1 cellular context compared by ENCODE assay signal in the genomic region with DNA sequence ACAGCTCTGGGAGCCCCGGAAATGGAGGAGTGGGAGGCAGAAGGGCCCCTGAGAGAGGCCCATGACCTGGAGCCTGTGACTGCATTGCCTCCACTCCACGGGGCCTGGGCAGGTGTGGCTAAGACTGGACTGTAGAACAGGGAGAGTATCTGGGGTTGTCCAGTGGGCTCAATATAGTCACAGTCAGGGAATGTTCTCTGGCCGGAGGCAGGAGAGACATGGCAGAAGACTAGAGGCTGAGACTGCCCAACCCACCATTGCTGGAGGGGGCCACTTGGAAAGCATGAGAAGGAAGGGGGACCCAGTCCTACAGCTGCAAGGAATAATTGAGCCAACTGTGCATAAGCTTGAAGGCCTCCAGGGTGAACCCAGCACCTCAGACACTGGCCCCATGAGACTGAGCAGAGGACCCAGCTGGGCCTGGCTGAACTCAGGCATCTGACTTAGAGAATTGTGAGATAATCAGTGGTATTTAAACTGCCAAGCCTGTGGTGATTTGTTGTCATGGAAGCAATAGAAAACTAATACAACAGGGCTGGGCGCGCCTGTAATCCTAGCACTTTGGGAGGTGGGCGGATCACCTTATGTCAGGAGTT.
TF ChIP-seq lines count a peak whose summit lies in the region.

No MANE protein-coding gene starts in this region.

TF ChIP-seq in K562, 482 proteins besides CTCF, POLR2A, EP300 and RAD21:
- TF ChIP-seq, protein P1, sequence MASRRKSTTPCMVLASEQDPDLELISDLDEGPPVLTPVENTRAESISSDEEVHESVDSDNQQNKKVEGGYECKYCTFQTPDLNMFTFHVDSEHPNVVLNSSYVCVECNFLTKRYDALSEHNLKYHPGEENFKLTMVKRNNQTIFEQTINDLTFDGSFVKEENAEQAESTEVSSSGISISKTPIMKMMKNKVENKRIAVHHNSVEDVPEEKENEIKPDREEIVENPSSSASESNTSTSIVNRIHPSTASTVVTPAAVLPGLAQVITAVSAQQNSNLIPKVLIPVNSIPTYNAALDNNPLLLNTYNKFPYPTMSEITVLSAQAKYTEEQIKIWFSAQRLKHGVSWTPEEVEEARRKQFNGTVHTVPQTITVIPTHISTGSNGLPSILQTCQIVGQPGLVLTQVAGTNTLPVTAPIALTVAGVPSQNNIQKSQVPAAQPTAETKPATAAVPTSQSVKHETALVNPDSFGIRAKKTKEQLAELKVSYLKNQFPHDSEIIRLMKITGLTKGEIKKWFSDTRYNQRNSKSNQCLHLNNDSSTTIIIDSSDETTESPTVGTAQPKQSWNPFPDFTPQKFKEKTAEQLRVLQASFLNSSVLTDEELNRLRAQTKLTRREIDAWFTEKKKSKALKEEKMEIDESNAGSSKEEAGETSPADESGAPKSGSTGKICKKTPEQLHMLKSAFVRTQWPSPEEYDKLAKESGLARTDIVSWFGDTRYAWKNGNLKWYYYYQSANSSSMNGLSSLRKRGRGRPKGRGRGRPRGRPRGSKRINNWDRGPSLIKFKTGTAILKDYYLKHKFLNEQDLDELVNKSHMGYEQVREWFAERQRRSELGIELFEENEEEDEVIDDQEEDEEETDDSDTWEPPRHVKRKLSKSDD (conservative IDR thresholded peaks at IDR 0.05; ENCODE audit: low read length): no peak
- TF ChIP-seq FOXJ2 (tag; IDR thresholded peaks at IDR 0.05) (no peak), TBP (optimal IDR thresholded peaks at IDR 0.05; ENCODE audit: low read depth, low read length) (no peak), SAP30 (IDR thresholded peaks at IDR 0.05; ENCODE audit: borderline replicate concordance, insufficient read depth, low read depth, low read length, poor library complexity, severe bottlenecking) (no peak), ZNF766 (CRISPR knock-in tag; conservative IDR thresholded peaks at IDR 0.05) (no peak), BRD9 (IDR thresholded peaks at IDR 0.05; ENCODE audit: low read depth, partially characterized antibody) (no peak), FOXK1 (CRISPR knock-in tag; IDR thresholded peaks at IDR 0.05; ENCODE audit: borderline replicate concordance) (no peak), ADNP (tag; IDR thresholded peaks at IDR 0.05) (no peak)
- TF ChIP-seq, protein P2, sequence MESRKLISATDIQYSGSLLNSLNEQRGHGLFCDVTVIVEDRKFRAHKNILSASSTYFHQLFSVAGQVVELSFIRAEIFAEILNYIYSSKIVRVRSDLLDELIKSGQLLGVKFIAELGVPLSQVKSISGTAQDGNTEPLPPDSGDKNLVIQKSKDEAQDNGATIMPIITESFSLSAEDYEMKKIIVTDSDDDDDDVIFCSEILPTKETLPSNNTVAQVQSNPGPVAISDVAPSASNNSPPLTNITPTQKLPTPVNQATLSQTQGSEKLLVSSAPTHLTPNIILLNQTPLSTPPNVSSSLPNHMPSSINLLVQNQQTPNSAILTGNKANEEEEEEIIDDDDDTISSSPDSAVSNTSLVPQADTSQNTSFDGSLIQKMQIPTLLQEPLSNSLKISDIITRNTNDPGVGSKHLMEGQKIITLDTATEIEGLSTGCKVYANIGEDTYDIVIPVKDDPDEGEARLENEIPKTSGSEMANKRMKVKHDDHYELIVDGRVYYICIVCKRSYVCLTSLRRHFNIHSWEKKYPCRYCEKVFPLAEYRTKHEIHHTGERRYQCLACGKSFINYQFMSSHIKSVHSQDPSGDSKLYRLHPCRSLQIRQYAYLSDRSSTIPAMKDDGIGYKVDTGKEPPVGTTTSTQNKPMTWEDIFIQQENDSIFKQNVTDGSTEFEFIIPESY (CRISPR knock-in tag; IDR thresholded peaks at IDR 0.05): no peak
- TF ChIP-seq, protein P3, sequence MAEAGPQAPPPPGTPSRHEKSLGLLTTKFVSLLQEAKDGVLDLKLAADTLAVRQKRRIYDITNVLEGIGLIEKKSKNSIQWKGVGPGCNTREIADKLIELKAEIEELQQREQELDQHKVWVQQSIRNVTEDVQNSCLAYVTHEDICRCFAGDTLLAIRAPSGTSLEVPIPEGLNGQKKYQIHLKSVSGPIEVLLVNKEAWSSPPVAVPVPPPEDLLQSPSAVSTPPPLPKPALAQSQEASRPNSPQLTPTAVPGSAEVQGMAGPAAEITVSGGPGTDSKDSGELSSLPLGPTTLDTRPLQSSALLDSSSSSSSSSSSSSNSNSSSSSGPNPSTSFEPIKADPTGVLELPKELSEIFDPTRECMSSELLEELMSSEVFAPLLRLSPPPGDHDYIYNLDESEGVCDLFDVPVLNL (CRISPR knock-in tag; IDR thresholded peaks at IDR 0.05; ENCODE audit: low read depth): no peak
- TF ChIP-seq, protein P4, sequence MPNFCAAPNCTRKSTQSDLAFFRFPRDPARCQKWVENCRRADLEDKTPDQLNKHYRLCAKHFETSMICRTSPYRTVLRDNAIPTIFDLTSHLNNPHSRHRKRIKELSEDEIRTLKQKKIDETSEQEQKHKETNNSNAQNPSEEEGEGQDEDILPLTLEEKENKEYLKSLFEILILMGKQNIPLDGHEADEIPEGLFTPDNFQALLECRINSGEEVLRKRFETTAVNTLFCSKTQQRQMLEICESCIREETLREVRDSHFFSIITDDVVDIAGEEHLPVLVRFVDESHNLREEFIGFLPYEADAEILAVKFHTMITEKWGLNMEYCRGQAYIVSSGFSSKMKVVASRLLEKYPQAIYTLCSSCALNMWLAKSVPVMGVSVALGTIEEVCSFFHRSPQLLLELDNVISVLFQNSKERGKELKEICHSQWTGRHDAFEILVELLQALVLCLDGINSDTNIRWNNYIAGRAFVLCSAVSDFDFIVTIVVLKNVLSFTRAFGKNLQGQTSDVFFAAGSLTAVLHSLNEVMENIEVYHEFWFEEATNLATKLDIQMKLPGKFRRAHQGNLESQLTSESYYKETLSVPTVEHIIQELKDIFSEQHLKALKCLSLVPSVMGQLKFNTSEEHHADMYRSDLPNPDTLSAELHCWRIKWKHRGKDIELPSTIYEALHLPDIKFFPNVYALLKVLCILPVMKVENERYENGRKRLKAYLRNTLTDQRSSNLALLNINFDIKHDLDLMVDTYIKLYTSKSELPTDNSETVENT (CRISPR knock-in tag; IDR thresholded peaks at IDR 0.05): no peak
- TF ChIP-seq, protein P5, sequence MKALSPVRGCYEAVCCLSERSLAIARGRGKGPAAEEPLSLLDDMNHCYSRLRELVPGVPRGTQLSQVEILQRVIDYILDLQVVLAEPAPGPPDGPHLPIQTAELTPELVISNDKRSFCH (CRISPR knock-in tag; IDR thresholded peaks at IDR 0.05): no peak
- TF ChIP-seq, protein P5 (tag; IDR thresholded peaks at IDR 0.05): no peak
